15 cellular contexts compared by ENCODE assay signal in the genomic region with DNA sequence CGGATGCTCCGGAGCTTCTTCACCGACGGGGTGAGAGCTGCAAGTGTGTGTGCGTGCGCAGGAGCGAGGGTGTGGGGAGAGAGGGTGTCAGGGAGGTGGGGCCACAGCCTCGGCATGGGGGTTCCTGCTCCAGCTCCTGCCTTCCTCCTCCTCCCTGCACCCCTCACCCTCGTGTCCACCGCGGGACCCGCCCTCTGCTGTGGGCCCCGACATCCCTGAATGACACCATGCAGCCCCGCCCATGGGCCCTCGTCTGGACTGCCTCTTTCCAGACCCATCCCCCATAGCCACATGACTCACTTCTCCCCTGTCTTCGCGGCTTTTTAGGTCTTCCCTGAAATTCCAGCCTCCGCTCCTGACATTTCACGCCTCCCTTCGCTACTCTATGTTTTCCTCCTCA. TPM values are rescaled to one million over a fixed set of nuclear protein-coding genes. Genes with fewer than 3 reads are reported as not detected.
DNase-seq lines count a peak whose midpoint lies in the region; ATAC-seq and TF ChIP-seq lines count a peak whose summit lies in the region.
"Had no signal": no experiment of that assay in that cellular context is flagged by ENCODE, and none has a peak within 500 bp of the region (broad histone marks: within the 10 kb centered on the region; RNA-seq: fewer than 3 reads in every experiment).

No MANE protein-coding gene starts in this region.

- intact Hi-C loops in activated CD8-positive, alpha-beta T cell treated with anti-CD3 and anti-CD28 coated beads for 36 hours (cut with micrococcal nuclease): no loop called here

- no peaks in the 10 kb centered on the region for H3K4me1 Mint-ChIP-seq in activated CD8-positive, alpha-beta T cell treated with anti-CD3 and anti-CD28 coated beads for 36 hours (ENCODE audit: low read depth)

- POLR2A ChIA-PET in activated CD8-positive, alpha-beta T cell treated with anti-CD3 and anti-CD28 coated beads for 36 hours (lab: Charles Lee): no interaction called here

- H3K4me1 ChIP-seq in adipocyte (ENCODE audit: control insufficient read depth, insufficient read depth, low read length): peaks cover 14% of the 10 kb centered on the region

- H3K9me3 Mint-ChIP-seq in activated CD8-positive, alpha-beta T cell treated with anti-CD3 and anti-CD28 coated beads for 36 hours: no peaks in the 10 kb centered on the region
- H3K9me3 Mint-ChIP-seq: CD8-positive, alpha-beta T cell had no signal

- no peak overlapping the region for H3K27ac Mint-ChIP-seq in activated CD8-positive, alpha-beta T cell treated with anti-CD3 and anti-CD28 coated beads for 36 hours
- H3K27ac Mint-ChIP-seq: activated CD8-positive, alpha-beta T cell treated with anti-CD3 and anti-CD28 coated beads, Interleukin-2, amount 10 ng/mL, durations not matched to agents 7 days and 5 days; CD8-positive, alpha-beta T cell had no signal

- ATAC-seq in activated CD8-positive, alpha-beta T cell treated with anti-CD3 and anti-CD28 coated beads for 36 hours: no peak
- no peak for ATAC-seq in HG03378 (IDR thresholded peaks at IDR 0.05; ENCODE audit: unreplicated experiment)
- ATAC-seq: activated CD8-positive, alpha-beta T cell treated with anti-CD3 and anti-CD28 coated beads, Interleukin-2, amount 10 ng/mL, durations not matched to agents 7 days and 5 days; CD8-positive, alpha-beta T cell had no signal

- no peak overlapping the region for H3K4me3 Mint-ChIP-seq in activated CD8-positive, alpha-beta T cell treated with anti-CD3 and anti-CD28 coated beads for 36 hours
- H3K4me3 Mint-ChIP-seq: activated CD8-positive, alpha-beta T cell treated with anti-CD3 and anti-CD28 coated beads, Interleukin-2, amount 10 ng/mL, durations not matched to agents 7 days and 5 days; CD8-positive, alpha-beta T cell had no signal

- H3K27me3 ChIP-seq in adipocyte (replicated peaks; ENCODE audit: control insufficient read depth, insufficient read depth, low read length): no peaks in the 10 kb centered on the region

- peaks cover 30% of the 10 kb centered on the region for H3K36me3 ChIP-seq in adipocyte (ENCODE audit: control insufficient read depth, insufficient read depth, low read length, severe bottlenecking)

- H3K9me3 ChIP-seq in adipocyte (ENCODE audit: control insufficient read depth, low read length): no peaks in the 10 kb centered on the region

- CTCF ChIA-PET in activated CD8-positive, alpha-beta T cell treated with anti-CD3 and anti-CD28 coated beads for 36 hours (lab: Charles Lee): no interaction called here

- H3K9ac ChIP-seq in adipocyte (ENCODE audit: low read length): peak overlapping the region; percentile 29

- DNase-seq in GM04504 (ENCODE audit: low read depth) (peak; percentile 47), adipocyte (ENCODE audit: low read depth) (peak; percentile 51), fibroblast of mammary gland (ENCODE audit: low read depth) (peak; percentile 83), putamen (ENCODE audit: low spot score) (peak; percentile 62)
- no peak for DNase-seq in stimulated activated naive CD4-positive, alpha-beta T cell (lab: John Stamatoyannopoulos, UW)
- no peak for DNase-seq in activated effector memory CD4-positive, alpha-beta T cell treated with Interleukin-2 at 50 U/mL for 16 hours
- DNase-seq in activated CD8-positive, alpha-beta T cell treated with anti-CD3 and anti-CD28 coated beads for 36 hours: no peak
- DNase-seq: activated CD8-positive, alpha-beta T cell treated with anti-CD3 and anti-CD28 coated beads, Interleukin-2, amount 10 ng/mL, durations not matched to agents 7 days and 5 days; activated naive CD4-positive, alpha-beta T cell treated with Interleukin-2 at 50 U/mL for 16 hours; CD8-positive, alpha-beta T cell; glutamatergic neuron; NCI-H2171; occipital lobe; T-helper 9 cell had no signal

- H3K27me3 Mint-ChIP-seq in activated CD8-positive, alpha-beta T cell treated with anti-CD3 and anti-CD28 coated beads for 36 hours: no peaks in the 10 kb centered on the region

- TF ChIP-seq CTCF in fibroblast of mammary gland (conservative IDR thresholded peaks at IDR 0.05; ENCODE audit: control insufficient read depth, insufficient read depth, low read depth, low read length): no peak
- TF ChIP-seq CTCF in activated CD8-positive, alpha-beta T cell treated with anti-CD3 and anti-CD28 coated beads for 36 hours (IDR thresholded peaks at IDR 0.05): no peak

- no peak overlapping the region for H3K4me3 ChIP-seq in adipocyte (ENCODE audit: low read length)
- H3K4me3 ChIP-seq in fibroblast of mammary gland (ENCODE audit: control insufficient read depth, low read depth, low read length): no peak overlapping the region

- no peaks in the 10 kb centered on the region for H3K36me3 Mint-ChIP-seq in activated CD8-positive, alpha-beta T cell treated with anti-CD3 and anti-CD28 coated beads for 36 hours (ENCODE audit: low read depth)
- H3K36me3 Mint-ChIP-seq: CD8-positive, alpha-beta T cell had no signal

RNA-seq across cellular contexts. Expression of a gene that starts 41.6 kb away (rescaled TPM):
- under 1 TPM; 0.40 to 0.47 TPM for total RNA-seq in activated CD8-positive, alpha-beta T cell treated with anti-CD3 and anti-CD28 coated beads for 36 hours

Comparison
In these comparisons a context has a peak if more than half of its experiments do, and no peak if none do; other contexts are left out.
1. DNase-seq: peak in GM04504 (single experiment), adipocyte (single experiment), fibroblast of mammary gland (single experiment) and putamen (single experiment); none in stimulated activated naive CD4-positive, alpha-beta T cell (0 of 6), activated effector memory CD4-positive, alpha-beta T cell treated with Interleukin-2 at 50 U/mL for 16 hours (single experiment) and activated CD8-positive, alpha-beta T cell treated with anti-CD3 and anti-CD28 coated beads for 36 hours (single experiment).